ENCODE assay signal across 21 cellular contexts in the genomic region with DNA sequence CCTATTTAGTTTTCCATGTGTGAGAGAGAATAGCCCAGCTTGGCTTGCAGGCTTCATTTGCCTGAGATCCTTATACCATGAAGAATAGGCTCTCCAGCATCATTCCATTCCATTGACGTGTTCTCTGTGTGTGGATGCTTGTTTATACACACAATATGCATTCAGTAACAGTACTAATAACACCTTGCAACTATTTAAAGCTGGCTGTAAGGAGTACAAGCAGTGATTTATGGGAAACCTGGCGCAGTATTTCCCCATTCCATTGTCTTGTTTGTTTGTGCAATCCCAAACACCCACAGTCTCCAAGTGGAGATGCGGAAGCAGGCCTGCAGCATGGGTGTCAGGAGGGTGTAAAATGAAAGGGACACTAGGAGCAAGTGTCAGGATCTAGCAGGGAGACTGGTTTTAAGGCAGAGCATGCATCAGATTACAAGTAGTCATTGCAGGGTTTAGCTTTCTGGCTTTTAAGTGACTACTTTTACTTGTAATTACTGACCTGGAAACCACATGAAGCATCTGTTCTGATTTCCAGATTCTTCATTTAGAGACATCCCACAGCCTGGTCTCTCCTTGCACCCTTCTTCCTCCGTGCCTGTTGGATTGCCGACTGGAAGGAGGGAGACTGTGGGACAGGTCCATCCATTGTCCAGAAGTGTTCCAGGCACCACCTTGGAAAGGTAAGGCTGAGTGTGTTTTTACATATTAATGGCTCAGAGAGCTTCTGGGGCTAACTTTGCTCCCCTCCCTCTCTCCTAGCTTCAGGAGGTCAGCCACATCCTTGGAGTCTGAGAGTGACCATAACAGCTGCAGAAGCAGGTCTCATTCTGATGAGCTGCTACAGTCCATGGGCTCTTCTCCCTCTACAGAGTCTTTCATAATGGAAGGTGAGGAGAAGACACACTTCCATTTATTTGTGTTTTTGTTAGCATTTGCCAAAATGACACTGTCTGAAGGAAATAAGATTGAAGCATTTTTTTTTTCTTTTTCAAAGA.
DNase-seq lines count a peak whose midpoint lies in the region; ATAC-seq and TF ChIP-seq lines count a peak whose summit lies in the region.
"Had no signal": no experiment of that assay in that cellular context is flagged by ENCODE, and none has a peak within 500 bp of the region (broad histone marks: within the 10 kb centered on the region; RNA-seq: fewer than 3 reads in every experiment).

No MANE protein-coding gene starts in this region.

- H3K4me1 Mint-ChIP-seq in nephron progenitor cell = peaks cover 7% of the 10 kb centered on the region
- H3K4me1 Mint-ChIP-seq: CD4-positive, CD25-positive, alpha-beta regulatory T cell had no signal

- no peak overlapping the region for H3K4me3 Mint-ChIP-seq in nephron progenitor cell
- H3K4me3 Mint-ChIP-seq: CD4-positive, CD25-positive, alpha-beta regulatory T cell; H9 had no signal

- no peaks in the 10 kb centered on the region for H3K9me3 ChIP-seq in right atrium auricular region
- H3K9me3 ChIP-seq: gastroesophageal sphincter, neutrophil, Peyer's patch, tibial nerve had no signal

- peaks cover 2% of the 10 kb centered on the region for H3K36me3 ChIP-seq in BJ (ENCODE audit: control insufficient read depth, insufficient read depth, low read length)
- H3K36me3 ChIP-seq in right atrium auricular region = no peaks in the 10 kb centered on the region
- H3K36me3 ChIP-seq: neutrophil had no signal

- POLR2A ChIA-PET in BJ (lab: Charles Lee) = no interaction called here

- no peaks in the 10 kb centered on the region for H3K27me3 Mint-ChIP-seq in nephron progenitor cell (ENCODE audit: low read depth, poor library complexity)

- TF ChIP-seq CTCF in BJ (IDR thresholded peaks at IDR 0.05; ENCODE audit: insufficient read depth, low read depth, low read length) = no peak
- TF ChIP-seq CTCF in LNCaP clone FGC (IDR thresholded peaks at IDR 0.05; ENCODE audit: control insufficient read depth, extremely low read depth, insufficient read depth) = no peak
- no peak for TF ChIP-seq CTCF in choroid plexus epithelial cell (conservative IDR thresholded peaks at IDR 0.05; ENCODE audit: low read depth, low read length)
- TF ChIP-seq CTCF in nephron progenitor cell (IDR thresholded peaks at IDR 0.05) = no peak
- TF ChIP-seq CTCF in right atrium auricular region (IDR thresholded peaks at IDR 0.05) = no peak

- CTCF ChIA-PET in BJ (lab: Yijun Ruan, JAX) = interaction anchor here (0.5 to 1.7 kb wide), 3 partner anchors 50 to 276 kb away, joined by 3 to 4 read pairs (median 3); no protein-coding TSS in a partner anchor

- H3K27ac ChIP-seq in right atrium auricular region = no peak overlapping the region
- H3K27ac ChIP-seq: gastroesophageal sphincter, neutrophil, Peyer's patch, tibial nerve had no signal

- no peaks in the 10 kb centered on the region for H3K27me3 ChIP-seq in BJ (ENCODE audit: control insufficient read depth, insufficient read depth, low read length)
- H3K27me3 ChIP-seq in right atrium auricular region = no peaks in the 10 kb centered on the region
- H3K27me3 ChIP-seq: gastroesophageal sphincter, neutrophil, Peyer's patch, tibial nerve had no signal

- H3K4me3 ChIP-seq in BJ (ENCODE audit: low read depth, low read length) (no peak overlapping the region), LNCaP clone FGC (ENCODE audit: low read depth, low read length) (no peak overlapping the region), choroid plexus epithelial cell (ENCODE audit: low read depth, low read length) (no peak overlapping the region), right atrium auricular region (no peak overlapping the region)
- H3K4me3 ChIP-seq: gastroesophageal sphincter, Peyer's patch, tibial nerve had no signal

- H3K36me3 Mint-ChIP-seq in nephron progenitor cell (ENCODE audit: low read depth) = peaks cover 4% of the 10 kb centered on the region
- H3K36me3 Mint-ChIP-seq: CD4-positive, CD25-positive, alpha-beta regulatory T cell had no signal

- DNase-seq in BJ (ENCODE audit: low read depth) = peak; percentile 26
- DNase-seq in LNCaP clone FGC (ENCODE audit: low read depth) = peak; percentile 7
- peak; percentile 49 for DNase-seq in choroid plexus epithelial cell (ENCODE audit: low read depth)
- no peak for DNase-seq in nephron progenitor cell
- DNase-seq in HPDE6-E6E7 (ENCODE audit: extremely low spot score) = no peak
- DNase-seq in T-helper 2 cell = no peak
- no peak for DNase-seq in right atrium auricular region (ENCODE audit: low spot score)
- DNase-seq: activated CD4-positive, CD25-positive, alpha-beta regulatory T cell; activated gamma-delta T cell treated with Interleukin-2 at 50 U/mL for 16 hours; CD4-positive, CD25-positive, alpha-beta regulatory T cell; DND-41; effector CD4-positive, alpha-beta T cell; H9; NCI-H187 treated with DMSO at 0.1 percent for 48 hours; NCI-H748 treated with DMSO at 0.1 percent for 48 hours; Peyer's patch; stimulated activated CD4-positive, alpha-beta T cell treated with anti-CD3 and anti-CD28 coated beads, Interleukin-4, amount 100 ng/mL, for 4 hours had no signal

- H3K9me3 Mint-ChIP-seq in nephron progenitor cell = no peaks in the 10 kb centered on the region
- H3K9me3 Mint-ChIP-seq: H9 had no signal

- peak overlapping the region; percentile 21 for H3K27ac Mint-ChIP-seq in nephron progenitor cell
- H3K27ac Mint-ChIP-seq: CD4-positive, CD25-positive, alpha-beta regulatory T cell; H9 had no signal

- ATAC-seq in HG03175 (IDR thresholded peaks at IDR 0.05; ENCODE audit: unreplicated experiment) = no peak
- ATAC-seq: gastroesophageal sphincter had no signal

- no peaks in the 10 kb centered on the region for H3K4me1 ChIP-seq in right atrium auricular region
- H3K4me1 ChIP-seq: gastroesophageal sphincter, Peyer's patch had no signal

Comparison
In these comparisons a context has a peak if more than half of its experiments do, and no peak if none do; other contexts are left out.
1. DNase-seq: peak in BJ (single experiment), LNCaP clone FGC (single experiment) and choroid plexus epithelial cell (single experiment); none in nephron progenitor cell (single experiment), HPDE6-E6E7 (single experiment), T-helper 2 cell (0 of 5) and right atrium auricular region (single experiment).